ENCODE assay signal across 24 cellular contexts in genomic region chr19:1954547-1954946, GRCh38.
"Had no signal": no experiment of that assay in that cellular context is flagged by ENCODE, and none has a peak within 500 bp of the region (broad histone marks: within the 10 kb centered on the region; RNA-seq: fewer than 3 reads in every experiment).

No MANE protein-coding gene starts in this region.

- H3K36me3 Mint-ChIP-seq: memory B cell, natural killer cell had no signal

- H3K4me3 Mint-ChIP-seq: memory B cell; natural killer cell; neural crest cell; stimulated activated effector memory CD8-positive, alpha-beta T cell treated with anti-CD3 and anti-CD28 coated beads, Interleukin-12 subunit alpha, Interleukin-12 subunit beta, amount 100 ng/mL, for 72 hours had no signal

- H3K9me3 ChIP-seq: gastrocnemius medialis, prostate gland, right atrium auricular region, sigmoid colon, testis, tibial artery, upper lobe of left lung had no signal

- H3K27ac ChIP-seq: coronary artery, epithelial cell of prostate, gastrocnemius medialis, prostate gland, right atrium auricular region, sigmoid colon, testis, tibial artery, upper lobe of left lung had no signal

- H3K27me3 Mint-ChIP-seq: memory B cell had no signal

- H3K4me3 ChIP-seq: coronary artery, dorsolateral prefrontal cortex, gastrocnemius medialis, lung, prostate gland, right atrium auricular region, sigmoid colon, testis, tibial artery, upper lobe of left lung had no signal

- H3K36me3 ChIP-seq: gastrocnemius medialis, prostate gland had no signal

- FAIRE-seq: keratinocyte, urothelium cell line had no signal

- ATAC-seq: gastrocnemius medialis; left lobe of liver; stimulated activated effector memory CD8-positive, alpha-beta T cell treated with anti-CD3 and anti-CD28 coated beads, Interleukin-12 subunit alpha, Interleukin-12 subunit beta, amount 100 ng/mL, for 72 hours; stimulated activated naive CD8-positive, alpha-beta T cell treated with anti-CD3 and anti-CD28 coated beads, Interleukin-15, Interleukin-2, amounts not matched to agents 100 U/mL and 50 U/mL, for 24 hours had no signal

- DNase-seq: dorsolateral prefrontal cortex; effector CD4-positive, alpha-beta T cell; foreskin fibroblast; gastrocnemius medialis; head of caudate nucleus; natural killer cell; sigmoid colon; stimulated activated CD4-positive, alpha-beta T cell treated with anti-CD3 and anti-CD28 coated beads, Interleukin-2, amount 100 ng/mL, for 24 hours; stimulated activated CD4-positive, alpha-beta T cell treated with anti-CD3 and anti-CD28 coated beads, Interleukin-4, amount 100 ng/mL, for 24 hours; stimulated activated naive CD8-positive, alpha-beta T cell treated with anti-CD3 and anti-CD28 coated beads, Interleukin-15, Interleukin-2, amounts not matched to agents 100 U/mL and 50 U/mL, for 24 hours; testis; tibial artery had no signal

- H3K27ac Mint-ChIP-seq: memory B cell; stimulated activated effector memory CD8-positive, alpha-beta T cell treated with anti-CD3 and anti-CD28 coated beads, Interleukin-12 subunit alpha, Interleukin-12 subunit beta, amount 100 ng/mL, for 72 hours had no signal

- H3K9me3 Mint-ChIP-seq: memory B cell; natural killer cell; neural crest cell; stimulated activated effector memory CD8-positive, alpha-beta T cell treated with anti-CD3 and anti-CD28 coated beads, Interleukin-12 subunit alpha, Interleukin-12 subunit beta, amount 100 ng/mL, for 72 hours had no signal

- H3K27me3 ChIP-seq: dorsolateral prefrontal cortex, gastrocnemius medialis, right atrium auricular region, sigmoid colon, testis, tibial artery, upper lobe of left lung had no signal

- H3K4me1 Mint-ChIP-seq: neural crest cell had no signal

- H3K4me1 ChIP-seq: prostate gland, right atrium auricular region, testis had no signal
